In genomic region chr19:10625762-10626138, GRCh38 we compare ENCODE assay signal across 10 cellular contexts. TPM values are rescaled to one million over a fixed set of nuclear protein-coding genes. Genes with fewer than 3 reads are reported as not detected.
DNase-seq lines count a peak whose midpoint lies in the region; ATAC-seq and TF ChIP-seq lines count a peak whose summit lies in the region.
"Had no signal": no experiment of that assay in that cellular context is flagged by ENCODE, and none has a peak within 500 bp of the region (broad histone marks: within the 10 kb centered on the region; RNA-seq: fewer than 3 reads in every experiment).

No MANE protein-coding gene starts in this region.

- H3K9ac ChIP-seq in PC-3 (ENCODE audit: low read length), result peak overlapping the region; percentile 73
- H3K9ac ChIP-seq in duodenal mucosa (ENCODE audit: low read depth in 1 of 2, low read length in 2 of 2), result peak overlapping the region; percentile 60 to 68

- TSS peak; percentile 49 for BruUV-seq in PC-3 (replicated peaks; lab: Mats Ljungman, UMichigan)

- H3K4me3 Mint-ChIP-seq in stimulated activated naive CD8-positive, alpha-beta T cell treated with anti-CD3 and anti-CD28 coated beads, Interleukin-15, amount 100 ng/mL, for 72 hours, result no peak overlapping the region
- H3K4me3 Mint-ChIP-seq: IgD-negative memory B cell had no signal

- H3K4me1 Mint-ChIP-seq in stimulated activated naive CD8-positive, alpha-beta T cell treated with anti-CD3 and anti-CD28 coated beads, Interleukin-15, amount 100 ng/mL, for 72 hours, result peaks cover 43% of the 10 kb centered on the region

- H3K4me2 ChIP-seq in PC-3 (ENCODE audit: low read length), result peak overlapping the region; percentile 95

- H3K9me2 ChIP-seq in PC-3 (replicated peaks; ENCODE audit: low read length), result no peaks in the 10 kb centered on the region

- no peaks in the 10 kb centered on the region for H4K20me1 ChIP-seq in PC-3 (ENCODE audit: low read length)

- POLR2A ChIA-PET in PC-3 (lab: Charles Lee; ENCODE audit: unreplicated experiment), result no interaction called here

- no peaks in the 10 kb centered on the region for H3F3A ChIP-seq in PC-3 (ENCODE audit: low read length, unreplicated experiment)

- peaks cover 20% of the 10 kb centered on the region for H3K79me2 ChIP-seq in PC-3 (ENCODE audit: low read length)

- DNase-seq in PC-3, result peak; percentile 19
- no peak for DNase-seq in lower lobe of right lung
- no peak for DNase-seq in stimulated activated naive CD8-positive, alpha-beta T cell treated with anti-CD3 and anti-CD28 coated beads, Interleukin-15, amount 100 ng/mL, for 72 hours
- no peak for DNase-seq in NCI-H69 (lab: John Stamatoyannopoulos, UW)
- no peak for DNase-seq in kidney tubule cell (ENCODE audit: low spot score)

- H3K4me3 ChIP-seq in PC-3 (ENCODE audit: low read length) (peak overlapping the region; percentile 84), duodenal mucosa (ENCODE audit: low read depth in 1 of 2, low read length in 2 of 2) (peak overlapping the region; percentile 65 to 69), lower lobe of right lung (peak overlapping the region; percentile 71)

- TF ChIP-seq CTCF in PC-3 (conservative IDR thresholded peaks at IDR 0.05; ENCODE audit: low read depth, low read length) (no peak), lower lobe of right lung (IDR thresholded peaks at IDR 0.05) (no peak)

- ATAC-seq in PC-3 (peak; percentile 19), lower lobe of right lung (peak; percentile 26 to 36), GM21381 (IDR thresholded peaks at IDR 0.05; ENCODE audit: unreplicated experiment) (no peak)
- no peak for ATAC-seq in stimulated activated naive CD8-positive, alpha-beta T cell treated with anti-CD3 and anti-CD28 coated beads, Interleukin-15, amount 100 ng/mL, for 72 hours

- H3K9me3 ChIP-seq in PC-3 (ENCODE audit: low read length), result no peaks in the 10 kb centered on the region
- no peaks in the 10 kb centered on the region for H3K9me3 ChIP-seq in duodenal mucosa (ENCODE audit: control insufficient read depth in 1 of 2, low read length in 2 of 2)
- H3K9me3 ChIP-seq in lower lobe of right lung, result no peaks in the 10 kb centered on the region

- H3K27me3 ChIP-seq in PC-3 (ENCODE audit: low read length), result no peaks in the 10 kb centered on the region
- no peaks in the 10 kb centered on the region for H3K27me3 ChIP-seq in duodenal mucosa (ENCODE audit: control insufficient read depth in 1 of 2, insufficient read depth in 2 of 2, low read length in 2 of 2)
- no peaks in the 10 kb centered on the region for H3K27me3 ChIP-seq in lower lobe of right lung (ENCODE audit: low read depth)

- H3K27ac Mint-ChIP-seq in stimulated activated naive CD8-positive, alpha-beta T cell treated with anti-CD3 and anti-CD28 coated beads, Interleukin-15, amount 100 ng/mL, for 72 hours, result peak overlapping the region in 1 of 2 donors; percentile 4

- intact Hi-C loops in PC-3 (cut with micrococcal nuclease) (loop anchor here (1.0 kb wide), 1 partner anchor 44 kb away; no protein-coding TSS in a partner anchor), lower lobe of right lung (cut with DNase I) (no loop called here)

- H2AFZ ChIP-seq in PC-3 (ENCODE audit: low read length), result peak overlapping the region; percentile 76

- H3K36me3 ChIP-seq in PC-3 (ENCODE audit: low read depth, low read length), result peaks cover 6% of the 10 kb centered on the region; the same call in 1 of the 2 replicates
- peaks cover 0 to 18% of the 10 kb centered on the region in 2 donors for H3K36me3 ChIP-seq in duodenal mucosa (ENCODE audit: control insufficient read depth in 1 of 2, insufficient read depth in 2 of 2, low read length in 2 of 2)
- peaks cover 45% of the 10 kb centered on the region for H3K36me3 ChIP-seq in lower lobe of right lung

- CTCF ChIA-PET in PC-3 (lab: Charles Lee), result interaction anchor here (1.2 kb wide), 1 partner anchor 19 kb away, joined by 7 read pairs; no protein-coding TSS in a partner anchor

- H3K4me1 ChIP-seq in PC-3 (ENCODE audit: insufficient read depth, low read length) (peaks cover 18% of the 10 kb centered on the region), duodenal mucosa (ENCODE audit: control insufficient read depth in 1 of 2, insufficient read depth in 2 of 2, low read length in 2 of 2) (peaks cover 5 to 10% of the 10 kb centered on the region in 2 donors), lower lobe of right lung (peaks cover 36% of the 10 kb centered on the region)

- H3K9me3 Mint-ChIP-seq in stimulated activated naive CD8-positive, alpha-beta T cell treated with anti-CD3 and anti-CD28 coated beads, Interleukin-15, amount 100 ng/mL, for 72 hours, result no peaks in the 10 kb centered on the region
- H3K9me3 Mint-ChIP-seq: IgD-negative memory B cell had no signal

- H3K27ac ChIP-seq in PC-3 (ENCODE audit: low read length), result peak overlapping the region; percentile 19
- H3K27ac ChIP-seq in duodenal mucosa (ENCODE audit: low read depth, low read length), result peak overlapping the region; percentile 32
- peak overlapping the region; percentile 90 for H3K27ac ChIP-seq in lower lobe of right lung
- H3K27ac ChIP-seq in temporal lobe (ENCODE audit: low read depth, low read length), result peak overlapping the region; percentile 76

- H3K27me3 Mint-ChIP-seq in stimulated activated naive CD8-positive, alpha-beta T cell treated with anti-CD3 and anti-CD28 coated beads, Interleukin-15, amount 100 ng/mL, for 72 hours, result no peaks in the 10 kb centered on the region
- H3K27me3 Mint-ChIP-seq: IgD-negative memory B cell had no signal

RNA-seq across cellular contexts. Expression of gene SLC44A2, which starts 0.4 kb away (rescaled TPM):
- total RNA-seq in PC-3 (2014; rRNA removed) (63.9 and 87.3 TPM in 2 replicates), lower lobe of right lung (256 TPM), temporal lobe (33.4 TPM)

RNA-seq across cellular contexts. Expression of gene ILF3, which starts 28.4 kb away (rescaled TPM):
- total RNA-seq in PC-3 (2014; rRNA removed), result 322 and 441 TPM in 2 replicates
- total RNA-seq in lower lobe of right lung, result 175 TPM
- 148 TPM for total RNA-seq in temporal lobe

RNA-seq across cellular contexts. Expression of gene AP1M2, which starts 38.6 kb away (rescaled TPM):
- total RNA-seq in PC-3 (2014; rRNA removed), result 43.9 and 50.0 TPM in 2 replicates
- 36.9 TPM for total RNA-seq in lower lobe of right lung
- not detected for total RNA-seq in temporal lobe
- total RNA-seq: T-helper 1 cell treated with Interleukin-12 subunit alpha and Interleukin-12 subunit beta and Interleukin-4 antibody, amounts not matched to agents 30 ng/mL and 1 ng/mL, for 36 hours had no signal

RNA-seq across cellular contexts. Expression of gene CDKN2D, which starts 57.0 kb away (rescaled TPM):
- total RNA-seq in PC-3 (2014; rRNA removed) (17.1 and 22.5 TPM in 2 replicates), lower lobe of right lung (13.1 TPM), temporal lobe (46.7 TPM)

RNA-seq across cellular contexts. Expression of gene KRI1, which starts 59.9 kb away (rescaled TPM):
- total RNA-seq in PC-3 (2014; rRNA removed) (52.9 and 72.6 TPM in 2 replicates), lower lobe of right lung (25.2 TPM), temporal lobe (3.2 TPM)

Comparison
In these comparisons a context has a peak if more than half of its experiments do, and no peak if none do; other contexts are left out.
1. ATAC-seq: peak in PC-3 (single experiment) and lower lobe of right lung (2 of 2); none in GM21381 (single experiment) and stimulated activated naive CD8-positive, alpha-beta T cell treated with anti-CD3 and anti-CD28 coated beads, Interleukin-15, amount 100 ng/mL, for 72 hours (single experiment).
2. H3K27ac ChIP-seq: peak in every context shown above with its lines; median percentile 90 in lower lobe of right lung; 76 in temporal lobe; 32 in duodenal mucosa; 19 in PC-3.
3. RNA of gene AP1M2, which starts 38.6 kb away (total RNA-seq): 43.9 to 50.0 TPM in PC-3 and 36.9 TPM in lower lobe of right lung (single experiment); not detected in temporal lobe (single experiment); every median in the first group is over 10 times any median in the second.
4. Peak in every context shown above with its lines, with median percentiles within 50 percentile points of each other: H3K4me3 ChIP-seq.